ENCODE assay signal across 8 cellular contexts in genomic region chr15:85177042-85177515, GRCh38.
DNase-seq lines count a peak whose midpoint lies in the region; ATAC-seq and TF ChIP-seq lines count a peak whose summit lies in the region.
"Not testable (repeated sequence)": the region's sequence is repeated elsewhere in the genome, so short reads cannot be mapped to it uniquely, and the experiment has no call there.

No MANE protein-coding gene starts in this region.

- H3K27ac ChIP-seq in Panc1 (ENCODE audit: low read length); body of pancreas; uterus: not testable (repeated sequence)
- peak overlapping the region; percentile 62 for H3K27ac ChIP-seq in psoas muscle

- H3K4me1 ChIP-seq in Panc1 (ENCODE audit: control insufficient read depth, insufficient read depth, low read length); body of pancreas; psoas muscle; uterus: not testable (repeated sequence)

- CTCF ChIA-PET in Panc1 (lab: Charles Lee), result not testable (repeated sequence)

- not testable (repeated sequence) for H3K27me3 ChIP-seq in Panc1 (ENCODE audit: control insufficient read depth, insufficient read depth, low read length); body of pancreas; psoas muscle (ENCODE audit: insufficient read depth in 3 of 3, low read length in 2 of 3); uterus

- not testable (repeated sequence) for TF ChIP-seq POLR2A in body of pancreas (IDR thresholded peaks at IDR 0.05); uterus (IDR thresholded peaks at IDR 0.05)

- intact Hi-C loops in Panc1 (cut with micrococcal nuclease; ENCODE audit: unreplicated experiment); body of pancreas (cut with DNase I); psoas muscle (cut with DNase I); uterus (cut with DNase I; ENCODE audit: low total_unique reads): not testable (repeated sequence)

- H3K36me3 ChIP-seq in Panc1 (ENCODE audit: control insufficient read depth, insufficient read depth, low read length); body of pancreas (replicated peaks in 1 of 2; ENCODE audit: insufficient read depth in 1 of 2, low read depth in 2 of 2); psoas muscle (ENCODE audit: insufficient read depth in 1 of 2, low read depth in 1 of 2); uterus: not testable (repeated sequence)

- WGBS in body of pancreas, 2 donors, result 70 to 73% methylated on average over 7 to 8 of the region's 8 CpGs
- WGBS in psoas muscle, 3 donors, result 19 to 35% (median 32%) methylated on average over 8 of the region's 8 CpGs

- DNase-seq in Daoy (ENCODE audit: low read depth) (peak; percentile 67), LoVo (ENCODE audit: low spot score) (peak; percentile 58), body of pancreas (peak in 2 of 4 donors; percentile 14 to 38), fibroblast of mammary gland (ENCODE audit: low read depth) (peak; percentile 48), left kidney (ENCODE audit: low read depth, low spot score) (peak; percentile 33), psoas muscle (peak; percentile 19 to 59), uterus (peak; percentile 26 to 37)
- not testable (repeated sequence) for DNase-seq in Panc1 (ENCODE audit: low read depth, low spot score)

- POLR2A ChIA-PET in Panc1 (lab: Charles Lee), result not testable (repeated sequence)

- not testable (repeated sequence) for TF ChIP-seq CTCF in Panc1 (IDR thresholded peaks at IDR 0.05); body of pancreas (IDR thresholded peaks at IDR 0.05); fibroblast of mammary gland (conservative IDR thresholded peaks at IDR 0.05; ENCODE audit: control insufficient read depth, insufficient read depth, low read depth, low read length); psoas muscle (IDR thresholded peaks at IDR 0.05); uterus (IDR thresholded peaks at IDR 0.05)

- H3K4me3 ChIP-seq in Panc1 (ENCODE audit: low read depth in 2 of 2, low read length in 2 of 2); body of pancreas; fibroblast of mammary gland (ENCODE audit: control insufficient read depth, low read depth, low read length); psoas muscle; uterus: not testable (repeated sequence)

- ATAC-seq in Panc1, result peak; percentile 92
- ATAC-seq in body of pancreas, result peak; percentile 24
- ATAC-seq in psoas muscle, result peak; percentile 77 to 95 (median 92)

- in situ Hi-C loops in Panc1 (cut with HindIII; ENCODE audit: low pct_unique_long_range_greater_than_20kb, low sequenced_read_pairs), result not testable (repeated sequence)

- BruUV-seq in Panc1 (replicated peaks; lab: Mats Ljungman, UMichigan), result not testable (repeated sequence)

- H3K9me3 ChIP-seq in Panc1 (ENCODE audit: control insufficient read depth, insufficient read depth, low read depth, low read length); body of pancreas; psoas muscle; uterus: not testable (repeated sequence)

Comparison
In these comparisons a context has a peak if more than half of its experiments do, and no peak if none do; other contexts are left out.
1. ATAC-seq: peak in every context shown above with its lines; median percentile 92 in psoas muscle; 92 in Panc1; 24 in body of pancreas.